Comparison of ENCODE assay signal across 35 cellular contexts in genomic region chr12:100692502-100692901, GRCh38.
DNase-seq lines count a peak whose midpoint lies in the region; ATAC-seq and TF ChIP-seq lines count a peak whose summit lies in the region.
"Had no signal": no experiment of that assay in that cellular context is flagged by ENCODE, and none has a peak within 500 bp of the region (broad histone marks: within the 10 kb centered on the region; RNA-seq: fewer than 3 reads in every experiment).

No MANE protein-coding gene starts in this region.

- no peaks in the 10 kb centered on the region for H3F3A ChIP-seq in SK-N-SH (replicated peaks; ENCODE audit: insufficient read depth)

- TF ChIP-seq EP300 in SK-N-SH (IDR thresholded peaks at IDR 0.05; ENCODE audit: borderline replicate concordance in 1 of 2, low read depth in 1 of 2, low read length in 1 of 2), result no peak
- TF ChIP-seq EP300 in Ishikawa (IDR thresholded peaks at IDR 0.05; ENCODE audit: borderline replicate concordance), result no peak

- no peak overlapping the region for H3K4me3 Mint-ChIP-seq in T-helper 2 cell treated with Interferon-gamma antibody and Interleukin-4, amounts not matched to agents 5 μg/mL and 100 μg/mL, for 36 hours
- H3K4me3 Mint-ChIP-seq: B cell; CD14-positive monocyte; CD4-positive, alpha-beta memory T cell; CD4-positive, alpha-beta T cell; CD4-positive, CD25-positive, alpha-beta regulatory T cell; CD8-positive, alpha-beta memory T cell; CD8-positive, alpha-beta T cell had no signal

- DNase-seq in SK-N-SH (no peak), T-helper 2 cell (no peak), NCI-H1417 (lab: John Stamatoyannopoulos, UW) (no peak), NCI-H2227 treated with DMSO at 0.1 percent for 48 hours (lab: John Stamatoyannopoulos, UW) (no peak)
- no peak for DNase-seq in T-helper 2 cell treated with Interferon-gamma antibody and Interleukin-4, amounts not matched to agents 5 μg/mL and 100 μg/mL, for 36 hours (ENCODE audit: low spot score)
- DNase-seq: 8988T; ACHN; AML-193; BE2C; C1 segment of cervical spinal cord; Caco-2; Calu3; CD4-positive, alpha-beta memory T cell; CD4-positive, alpha-beta T cell; CD4-positive, CD25-positive, alpha-beta regulatory T cell; CD8-positive, alpha-beta memory T cell; CD8-positive, alpha-beta T cell; COR-L47; DMS 273 treated with DMSO at 0.1 percent for 48 hours; DMS153; DMS53; DMS79; DMS79 treated with DMSO at 0.1 percent for 48 hours; DND-41; EL had no signal

- H3K36me3 ChIP-seq in SK-N-SH (replicated peaks in 1 of 2; ENCODE audit: control insufficient read depth in 1 of 2, insufficient read depth in 2 of 2, low read length in 1 of 2) (no peaks in the 10 kb centered on the region), HEK293 (ENCODE audit: control insufficient read depth in 2 of 2, insufficient read depth in 1 of 2, low read length in 2 of 2) (no peaks in the 10 kb centered on the region)
- H3K36me3 ChIP-seq: BE2C; BLaER1; BLaER1 treated with 17β-estradiol and CSF1 and Interleukin-3, amounts not matched to agents 10 nM and 100 nM had no signal

- H3K9ac ChIP-seq in SK-N-SH, result no peak overlapping the region
- H3K9ac ChIP-seq: BLaER1; BLaER1 treated with 17β-estradiol and CSF1 and Interleukin-3, amounts not matched to agents 10 nM and 100 nM had no signal

- no peaks in the 10 kb centered on the region for H3K9me3 Mint-ChIP-seq in T-helper 2 cell treated with Interferon-gamma antibody and Interleukin-4, amounts not matched to agents 5 μg/mL and 100 μg/mL, for 36 hours
- H3K9me3 Mint-ChIP-seq: CD4-positive, alpha-beta T cell; CD8-positive, alpha-beta T cell had no signal

- WGBS in SK-N-SH (ENCODE audit: low lambda C conversion rate), result 28% methylated on average over 1 of the region's 1 CpG

- TF ChIP-seq CTCF in SK-N-SH (IDR thresholded peaks at IDR 0.05) (no peak), HEK293 (tag by site-specific recombination; IDR thresholded peaks at IDR 0.05) (no peak)

- CTCF ChIA-PET in SK-N-SH (lab: Yijun Ruan, JAX), result no interaction called here
- CTCF ChIA-PET in HEK293 (lab: Yijun Ruan, JAX), result interaction anchor here (0.8 kb wide), 1 partner anchor 344 kb away, joined by 6 read pairs; no protein-coding TSS in a partner anchor

- POLR2A ChIA-PET in SK-N-SH (lab: Yijun Ruan, JAX) (no interaction called here), HEK293 (lab: Yijun Ruan, JAX) (no interaction called here)

- peak overlapping the region; percentile 24 for H3K27ac Mint-ChIP-seq in T-helper 2 cell treated with Interferon-gamma antibody and Interleukin-4, amounts not matched to agents 5 μg/mL and 100 μg/mL, for 36 hours
- H3K27ac Mint-ChIP-seq: B cell; CD14-positive monocyte; CD4-positive, alpha-beta memory T cell; CD4-positive, alpha-beta T cell; CD4-positive, CD25-positive, alpha-beta regulatory T cell; CD8-positive, alpha-beta memory T cell; CD8-positive, alpha-beta T cell had no signal

- no peaks in the 10 kb centered on the region for H3K27me3 ChIP-seq in SK-N-SH (ENCODE audit: insufficient read depth)
- H3K27me3 ChIP-seq: BE2C; BLaER1; BLaER1 treated with 17β-estradiol and CSF1 and Interleukin-3, amounts not matched to agents 10 nM and 100 nM had no signal

- no peaks in the 10 kb centered on the region for H3K4me1 ChIP-seq in SK-N-SH (ENCODE audit: control insufficient read depth in 1 of 2, insufficient read depth in 2 of 2, low read depth in 1 of 2, low read length in 1 of 2)
- no peaks in the 10 kb centered on the region for H3K4me1 ChIP-seq in HEK293 (ENCODE audit: control insufficient read depth, insufficient read depth, low read length)
- H3K4me1 ChIP-seq: A549, BE2C, BLaER1, Caco-2 had no signal

- no peak overlapping the region for H2AFZ ChIP-seq in SK-N-SH (ENCODE audit: low read depth)

- H3K27ac ChIP-seq in SK-N-SH (ENCODE audit: low read depth in 2 of 2, low read length in 1 of 2), result no peak overlapping the region
- H3K27ac ChIP-seq in HEK293 (ENCODE audit: extremely low read depth, low read depth, low read length), result no peak overlapping the region
- H3K27ac ChIP-seq: 22Rv1; A549; BLaER1; BLaER1 treated with 17β-estradiol and CSF1 and Interleukin-3, amounts not matched to agents 10 nM and 100 nM; C4-2B had no signal

- no peaks in the 10 kb centered on the region for H3K9me3 ChIP-seq in SK-N-SH
- no peaks in the 10 kb centered on the region for H3K9me3 ChIP-seq in HEK293 (ENCODE audit: control insufficient read depth, insufficient read depth, low read depth, low read length)
- H3K9me3 ChIP-seq: A549, BE2C, BLaER1, Caco-2 had no signal

- H3K4me3 ChIP-seq in SK-N-SH (ENCODE audit: low read depth in 2 of 2, low read length in 1 of 2) (no peak overlapping the region), HEK293 (ENCODE audit: low read depth, low read length) (no peak overlapping the region)
- H3K4me3 ChIP-seq: A549; BLaER1; BLaER1 treated with 17β-estradiol and CSF1 and Interleukin-3, amounts not matched to agents 10 nM and 100 nM had no signal

- no peaks in the 10 kb centered on the region for H3K79me2 ChIP-seq in SK-N-SH (ENCODE audit: insufficient read depth)

- H3K4me2 ChIP-seq in SK-N-SH, result no peak overlapping the region
- H3K4me2 ChIP-seq: A549; BLaER1; BLaER1 treated with 17β-estradiol and CSF1 and Interleukin-3, amounts not matched to agents 10 nM and 100 nM had no signal

- no peaks in the 10 kb centered on the region for H3K36me3 Mint-ChIP-seq in T-helper 2 cell treated with Interferon-gamma antibody and Interleukin-4, amounts not matched to agents 5 μg/mL and 100 μg/mL, for 36 hours (ENCODE audit: low read depth)
- H3K36me3 Mint-ChIP-seq: CD14-positive monocyte; CD4-positive, alpha-beta memory T cell; CD4-positive, CD25-positive, alpha-beta regulatory T cell; CD8-positive, alpha-beta memory T cell; CD8-positive, alpha-beta T cell had no signal

- no peak for ATAC-seq in SK-N-SH treated with all-trans-retinoic acid at 6 μM for 48 hours
- ATAC-seq: A549; CD8-positive, alpha-beta T cell had no signal

- no peaks in the 10 kb centered on the region for H3K9me2 ChIP-seq in SK-N-SH

- TF ChIP-seq RAD21 in SK-N-SH (IDR thresholded peaks at IDR 0.05; ENCODE audit: low read length), result no peak
- TF ChIP-seq RAD21 in Ishikawa (IDR thresholded peaks at IDR 0.05; ENCODE audit: low read depth), result no peak

- H4K20me1 ChIP-seq in SK-N-SH (ENCODE audit: insufficient read depth), result no peaks in the 10 kb centered on the region
- H4K20me1 ChIP-seq: BLaER1; BLaER1 treated with 17β-estradiol and CSF1 and Interleukin-3, amounts not matched to agents 10 nM and 100 nM had no signal

- no peaks in the 10 kb centered on the region for H3K27me3 Mint-ChIP-seq in T-helper 2 cell treated with Interferon-gamma antibody and Interleukin-4, amounts not matched to agents 5 μg/mL and 100 μg/mL, for 36 hours (ENCODE audit: low read depth)
- H3K27me3 Mint-ChIP-seq: CD4-positive, alpha-beta T cell had no signal

- H3K4me1 Mint-ChIP-seq in T-helper 2 cell treated with Interferon-gamma antibody and Interleukin-4, amounts not matched to agents 5 μg/mL and 100 μg/mL, for 36 hours (ENCODE audit: low read depth), result no peaks in the 10 kb centered on the region
- H3K4me1 Mint-ChIP-seq: B cell; CD14-positive monocyte; CD4-positive, alpha-beta memory T cell; CD4-positive, CD25-positive, alpha-beta regulatory T cell; CD8-positive, alpha-beta memory T cell had no signal

TF ChIP-seq in SK-N-SH, 30 proteins besides CTCF, POLR2A, EP300 and RAD21 (continues in another document):
- no peak for TF ChIP-seq POLR2AphosphoS5 (IDR thresholded peaks at IDR 0.05; ENCODE audit: low read depth, low read length)

TF ChIP-seq in SK-N-SH treated with all-trans-retinoic acid at 6 μM for 48 hours, 23 proteins besides CTCF, POLR2A, EP300 and RAD21 (continues in another document):
- TF ChIP-seq OSR1 (CRISPR knock-in tag; IDR thresholded peaks at IDR 0.05), result no peak
- TF ChIP-seq ZFP3 (CRISPR knock-in tag; IDR thresholded peaks at IDR 0.05), result no peak

TF ChIP-seq in HEK293, 187 proteins besides CTCF, POLR2A, EP300 and RAD21 (continues in another document):
- no peak for TF ChIP-seq ZNF785 (tag by site-specific recombination; IDR thresholded peaks at IDR 0.05)

TF ChIP-seq in Ishikawa, 13 proteins besides CTCF, POLR2A, EP300 and RAD21:
- TF ChIP-seq REST (IDR thresholded peaks at IDR 0.05; ENCODE audit: low read depth), result 0 out of 2 replicates have a peak, but pooled peaks have one; percentile 30
- TF ChIP-seq NFIC (IDR thresholded peaks at IDR 0.05), result no peak

Comparison
In these comparisons a context has a peak if more than half of its experiments do, and no peak if none do; other contexts are left out.
1. Of the 4 proteins assayed by ChIP-seq in both HEK293 and SK-N-SH: peak only in HEK293: none; only in SK-N-SH: none; in both: REST; in neither: 3.